ENCODE assay signal across 1 cellular context in genomic region chr15:26712350-26712749, GRCh38.
TF ChIP-seq lines count a peak whose summit lies in the region.

No MANE protein-coding gene starts in this region.

TF ChIP-seq in GM23338, 12 proteins besides CTCF, POLR2A, EP300 and RAD21 (continued from another document):
- TF ChIP-seq ZNF462 (CRISPR knock-in tag; IDR thresholded peaks at IDR 0.05) (no peak), NANOG (IDR thresholded peaks at IDR 0.05; ENCODE audit: borderline replicate concordance) (no peak), ZNF114 (CRISPR knock-in tag; IDR thresholded peaks at IDR 0.05) (no peak), EZH2 (IDR thresholded peaks at IDR 0.05; ENCODE audit: low read depth, unreplicated experiment) (no peak), JUNB (IDR thresholded peaks at IDR 0.05; ENCODE audit: unreplicated experiment) (no peak), REST (IDR thresholded peaks at IDR 0.05; ENCODE audit: unreplicated experiment) (no peak)
- TF ChIP-seq, protein P1, sequence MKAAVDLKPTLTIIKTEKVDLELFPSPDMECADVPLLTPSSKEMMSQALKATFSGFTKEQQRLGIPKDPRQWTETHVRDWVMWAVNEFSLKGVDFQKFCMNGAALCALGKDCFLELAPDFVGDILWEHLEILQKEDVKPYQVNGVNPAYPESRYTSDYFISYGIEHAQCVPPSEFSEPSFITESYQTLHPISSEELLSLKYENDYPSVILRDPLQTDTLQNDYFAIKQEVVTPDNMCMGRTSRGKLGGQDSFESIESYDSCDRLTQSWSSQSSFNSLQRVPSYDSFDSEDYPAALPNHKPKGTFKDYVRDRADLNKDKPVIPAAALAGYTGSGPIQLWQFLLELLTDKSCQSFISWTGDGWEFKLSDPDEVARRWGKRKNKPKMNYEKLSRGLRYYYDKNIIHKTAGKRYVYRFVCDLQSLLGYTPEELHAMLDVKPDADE (IDR thresholded peaks at IDR 0.05) = no peak
